In genomic region chr10:22003964-22004281, GRCh38 we compare ENCODE assay signal across 8 cellular contexts. TPM values are rescaled to one million over a fixed set of nuclear protein-coding genes. Genes with fewer than 3 reads are reported as not detected.
DNase-seq lines count a peak whose midpoint lies in the region; ATAC-seq and TF ChIP-seq lines count a peak whose summit lies in the region.

No MANE protein-coding gene starts in this region.

- H3K27me3 ChIP-seq in WERI-Rb-1 (ENCODE audit: insufficient read depth, low read depth, severe bottlenecking) (no peaks in the 10 kb centered on the region), thyroid gland (no peaks in the 10 kb centered on the region)

- no peak for DNase-seq in activated CD8-positive, alpha-beta memory T cell treated with anti-CD3 and anti-CD28 coated beads, Interleukin-2, amount 10 ng/mL, durations not matched to agents 7 days and 5 days
- DNase-seq in activated CD8-positive, alpha-beta memory T cell treated with anti-CD3 and anti-CD28 coated beads for 24 hours = no peak
- no peak for DNase-seq in WERI-Rb-1
- DNase-seq in immature natural killer cell = no peak
- no peak for DNase-seq in thyroid gland
- no peak for DNase-seq in NCI-H524 (lab: John Stamatoyannopoulos, UW)
- no peak for DNase-seq in GM20000 (ENCODE audit: low spot score)
- DNase-seq in HCEC 1CT = no peak

- peaks cover 28% of the 10 kb centered on the region for H3K4me1 Mint-ChIP-seq in activated CD8-positive, alpha-beta memory T cell treated with anti-CD3 and anti-CD28 coated beads, Interleukin-2, amount 10 ng/mL, durations not matched to agents 7 days and 5 days
- peaks cover 40 to 45% of the 10 kb centered on the region in 2 donors for H3K4me1 Mint-ChIP-seq in immature natural killer cell

- peak overlapping the region; percentile 75 for H3K27ac Mint-ChIP-seq in activated CD8-positive, alpha-beta memory T cell treated with anti-CD3 and anti-CD28 coated beads, Interleukin-2, amount 10 ng/mL, durations not matched to agents 7 days and 5 days
- H3K27ac Mint-ChIP-seq in immature natural killer cell = peak overlapping the region; percentile 94 to 99 (median 95)

- H3K4me3 ChIP-seq in WERI-Rb-1 (ENCODE audit: low read depth, low read length) = peak overlapping the region; percentile 84
- H3K4me3 ChIP-seq in thyroid gland (replicated peaks in 1 of 3) = peak overlapping the region in 1 of 3 donors; percentile 72

- peaks cover 0 to 9% of the 10 kb centered on the region in 2 donors for H3K4me1 ChIP-seq in thyroid gland

- H3K4me3 Mint-ChIP-seq in activated CD8-positive, alpha-beta memory T cell treated with anti-CD3 and anti-CD28 coated beads, Interleukin-2, amount 10 ng/mL, durations not matched to agents 7 days and 5 days = peak overlapping the region; percentile 94
- peak overlapping the region; percentile 82 to 99 (median 95) for H3K4me3 Mint-ChIP-seq in immature natural killer cell

- 7 to 10% methylated on average over 2 of the region's 2 CpGs for WGBS in thyroid gland, 2 donors

- H3K36me3 Mint-ChIP-seq in activated CD8-positive, alpha-beta memory T cell treated with anti-CD3 and anti-CD28 coated beads, Interleukin-2, amount 10 ng/mL, durations not matched to agents 7 days and 5 days = peaks cover 2% of the 10 kb centered on the region
- H3K36me3 Mint-ChIP-seq in immature natural killer cell = no peaks in the 10 kb centered on the region

- ATAC-seq in activated CD8-positive, alpha-beta memory T cell treated with anti-CD3 and anti-CD28 coated beads, Interleukin-2, amount 10 ng/mL, durations not matched to agents 7 days and 5 days = no peak

- no peak for TF ChIP-seq POLR2A in thyroid gland (IDR thresholded peaks at IDR 0.05)

- no peaks in the 10 kb centered on the region for H3K9me3 ChIP-seq in WERI-Rb-1 (ENCODE audit: severe bottlenecking)
- H3K9me3 ChIP-seq in thyroid gland = no peaks in the 10 kb centered on the region

- TF ChIP-seq CTCF in WERI-Rb-1 (IDR thresholded peaks at IDR 0.05; ENCODE audit: low read depth, low read length) = no peak
- TF ChIP-seq CTCF in thyroid gland (IDR thresholded peaks at IDR 0.05) = peak in 1 of 6 experiments; percentile 14
- no peak for TF ChIP-seq CTCF in GM20000 (IDR thresholded peaks at IDR 0.05; ENCODE audit: extremely low read depth, missing control alignments)

- H3K27me3 Mint-ChIP-seq in activated CD8-positive, alpha-beta memory T cell treated with anti-CD3 and anti-CD28 coated beads, Interleukin-2, amount 10 ng/mL, durations not matched to agents 7 days and 5 days = peaks cover 14% of the 10 kb centered on the region
- peaks cover 7 to 23% (median 14%) of the 10 kb centered on the region in 3 donors for H3K27me3 Mint-ChIP-seq in immature natural killer cell (ENCODE audit: low read depth in 3 of 3)

- CTCF ChIA-PET in activated CD8-positive, alpha-beta memory T cell treated with anti-CD3 and anti-CD28 coated beads, Interleukin-2, amount 10 ng/mL, durations not matched to agents 7 days and 5 days (lab: Charles Lee) = interaction anchor here (0.7 to 2.9 kb wide), 7 partner anchors 8 to 985 kb away, joined by 3 to 20 read pairs (median 5); no protein-coding TSS in a partner anchor

- intact Hi-C loops in thyroid gland (cut with DNase I) = loop anchor here (10.0 kb wide), 2 partner anchors 241 to 321 kb away; partner anchors contain the start of gene BMI1

- no peaks in the 10 kb centered on the region for H3K9me3 Mint-ChIP-seq in activated CD8-positive, alpha-beta memory T cell treated with anti-CD3 and anti-CD28 coated beads, Interleukin-2, amount 10 ng/mL, durations not matched to agents 7 days and 5 days (ENCODE audit: low read depth)
- peaks cover 0 to 6% (median 0%) of the 10 kb centered on the region in 6 donors for H3K9me3 Mint-ChIP-seq in immature natural killer cell

- peak overlapping the region; percentile 80 for H3K27ac ChIP-seq in WERI-Rb-1
- peak overlapping the region; percentile 5 to 95 (median 93) for H3K27ac ChIP-seq in thyroid gland

- H3K36me3 ChIP-seq in WERI-Rb-1 (no peaks in the 10 kb centered on the region), thyroid gland (no peaks in the 10 kb centered on the region)

RNA-seq across cellular contexts. Expression of gene DNAJC1, which starts 0.4 kb away (rescaled TPM):
- total RNA-seq in activated CD8-positive, alpha-beta memory T cell treated with anti-CD3 and anti-CD28 coated beads, Interleukin-2, amount 10 ng/mL, durations not matched to agents 7 days and 5 days = 10 to 100 TPM; 26.5 to 32.5 TPM
- polyA plus RNA-seq in immature natural killer cell = 10 to 100 TPM; 25.6 to 69.3 (median 67.4) TPM
- total RNA-seq in thyroid gland = 100 to 1,000 TPM in 2 of 4 donors, 10 to 100 TPM in 2; 73.4 to 157 (median 95.6) TPM
